Comparison of ENCODE assay signal across 17 cellular contexts in the genomic region with DNA sequence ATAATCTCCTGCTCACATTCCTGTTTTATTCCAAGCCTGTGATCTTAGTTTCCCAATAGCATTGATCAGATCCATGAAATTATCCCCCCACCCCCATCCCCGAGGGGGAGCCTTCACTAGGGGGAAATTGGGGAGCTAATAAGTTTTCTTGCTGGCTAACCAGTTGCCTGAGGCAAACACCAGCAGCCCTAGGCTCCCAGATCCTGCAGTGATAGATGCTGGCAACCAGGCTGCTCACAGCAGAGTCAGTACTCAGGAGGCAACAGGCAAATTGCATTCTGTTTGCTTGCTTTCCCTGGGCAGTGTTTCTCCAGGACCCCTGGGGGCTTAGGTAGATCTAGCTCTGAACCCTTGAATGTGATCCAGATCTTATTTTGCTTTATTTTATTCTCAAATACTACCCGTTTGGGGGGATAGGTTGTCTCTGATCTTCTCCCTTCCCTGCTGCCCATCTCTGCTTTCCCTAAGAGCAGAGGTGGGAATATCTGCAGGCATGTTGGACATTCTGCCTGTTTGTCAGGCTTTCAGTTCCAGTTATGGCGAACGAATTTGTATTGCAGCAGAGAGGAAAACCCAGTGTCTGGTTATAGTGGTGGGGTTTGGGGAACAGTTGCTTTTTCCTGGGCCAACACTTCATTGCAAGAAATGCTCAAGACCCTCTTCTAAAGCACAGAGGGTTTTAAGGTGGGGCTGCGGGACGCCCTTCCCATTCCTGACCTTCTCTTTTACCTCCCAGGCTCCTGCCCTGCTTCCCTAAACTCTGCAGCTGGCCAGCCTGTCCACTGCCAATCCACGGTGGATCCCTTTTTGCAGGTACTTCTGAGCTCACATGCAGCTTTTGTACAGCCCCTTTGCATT.
DNase-seq lines count a peak whose midpoint lies in the region; ATAC-seq and TF ChIP-seq lines count a peak whose summit lies in the region.
"Had no signal": no experiment of that assay in that cellular context is flagged by ENCODE, and none has a peak within 500 bp of the region (broad histone marks: within the 10 kb centered on the region; RNA-seq: fewer than 3 reads in every experiment).

No MANE protein-coding gene starts in this region.

- H3K9ac ChIP-seq in IMR-90 (ENCODE audit: low read depth, low read length), result no peak overlapping the region

- H2BK120ac ChIP-seq in IMR-90 (ENCODE audit: low read depth, low read length), result no peak overlapping the region

- no peaks in the 10 kb centered on the region for H3K79me1 ChIP-seq in IMR-90 (ENCODE audit: low read depth in 1 of 2, low read length in 2 of 2)

- H4K5ac ChIP-seq in IMR-90 (ENCODE audit: low read depth, low read length), result no peak overlapping the region

- H3K4me1 Mint-ChIP-seq in brain, result peaks cover 93% of the 10 kb centered on the region

- H3K27ac ChIP-seq in IMR-90 (ENCODE audit: insufficient read depth, low read length), result no peak overlapping the region
- no peak overlapping the region for H3K27ac ChIP-seq in heart left ventricle
- H3K27ac ChIP-seq in substantia nigra (ENCODE audit: low read depth, low read length, poor library complexity, severe bottlenecking), result no peak overlapping the region
- H3K27ac ChIP-seq: C4-2B, Peyer's patch, SK-N-MC had no signal

- H3K36me3 Mint-ChIP-seq in brain, result no peaks in the 10 kb centered on the region
- H3K36me3 Mint-ChIP-seq in activated naive CD4-positive, alpha-beta T cell treated with anti-CD3 and anti-CD28 coated beads, Interleukin-2, amount 50 U/mL, for 72 hours, result no peaks in the 10 kb centered on the region

- H3K56ac ChIP-seq in IMR-90 (ENCODE audit: extremely low read depth, insufficient read depth, low read length), result no peak overlapping the region

- peaks cover 4% of the 10 kb centered on the region for H3K27me3 Mint-ChIP-seq in brain

- no peak overlapping the region for H2AK9ac ChIP-seq in IMR-90 (replicated peaks; ENCODE audit: low read depth, low read length, poor library complexity)

- H3K27me3 ChIP-seq in BE2C (no peaks in the 10 kb centered on the region), IMR-90 (ENCODE audit: control insufficient read depth, insufficient read depth, low read length) (no peaks in the 10 kb centered on the region), heart left ventricle (peaks cover 0 to 18% (median under 1%) of the 10 kb centered on the region in 9 donors)
- H3K27me3 ChIP-seq: Peyer's patch had no signal

- no peaks in the 10 kb centered on the region for H4K20me1 ChIP-seq in IMR-90 (ENCODE audit: insufficient read depth, low read length)

- no peak for TF ChIP-seq RAD21 in IMR-90 (IDR thresholded peaks at IDR 0.05; ENCODE audit: low read length)

- no peak overlapping the region for H3K14ac ChIP-seq in IMR-90 (replicated peaks; ENCODE audit: low read depth, low read length)

- dilution Hi-C loops in IMR-90 (cut with HindIII; ENCODE audit: low sequenced_read_pairs, unreplicated experiment), result no loop called here

- H2AK5ac ChIP-seq in IMR-90 (ENCODE audit: low read depth, low read length), result no peak overlapping the region

- peak overlapping the region; percentile 59 to 100 (median 90) for H3K27ac Mint-ChIP-seq in brain
- no peak overlapping the region for H3K27ac Mint-ChIP-seq in activated naive CD4-positive, alpha-beta T cell treated with anti-CD3 and anti-CD28 coated beads, Interleukin-2, amount 50 U/mL, for 72 hours

- no peak overlapping the region for H3K4me3 ChIP-seq in BE2C (ENCODE audit: low read depth, low read length)
- H3K4me3 ChIP-seq in IMR-90 (ENCODE audit: insufficient read depth, low read depth, low read length), result no peak overlapping the region
- no peak overlapping the region for H3K4me3 ChIP-seq in heart left ventricle
- H3K4me3 ChIP-seq: Peyer's patch, SK-N-MC had no signal

- peaks cover 72% of the 10 kb centered on the region for H3K4me1 ChIP-seq in BE2C
- H3K4me1 ChIP-seq in IMR-90 (ENCODE audit: control insufficient read depth, insufficient read depth, low read length), result no peaks in the 10 kb centered on the region
- peaks cover 0 to 14% (median 0%) of the 10 kb centered on the region in 12 donors for H3K4me1 ChIP-seq in heart left ventricle
- H3K4me1 ChIP-seq: Peyer's patch had no signal

- no peak overlapping the region for H2BK5ac ChIP-seq in IMR-90 (ENCODE audit: low read depth, low read length, poor library complexity, severe bottlenecking)

- H3K9me3 ChIP-seq in BE2C (no peaks in the 10 kb centered on the region), IMR-90 (ENCODE audit: control insufficient read depth, insufficient read depth, low read length) (no peaks in the 10 kb centered on the region), heart left ventricle (no peaks in the 10 kb centered on the region)
- H3K9me3 ChIP-seq: Peyer's patch had no signal

- no peak overlapping the region for H4K8ac ChIP-seq in IMR-90 (ENCODE audit: low read depth in 2 of 2, low read length in 2 of 2)

- intact Hi-C loops in IMR-90 (cut with micrococcal nuclease), result no loop called here
- intact Hi-C loops in left colon (cut with DNase I, micrococcal nuclease), result no loop called here
- intact Hi-C loops in heart left ventricle (cut with DNase I), result no loop called here

- BruUV-seq in IMR-90 (replicated peaks; lab: Mats Ljungman, UMichigan), result no TSS peak

- H4K91ac ChIP-seq in IMR-90 (ENCODE audit: insufficient read depth, low read depth, low read length), result no peak overlapping the region

- no peak overlapping the region for H3K4ac ChIP-seq in IMR-90 (ENCODE audit: low read depth, low read length)

- TF ChIP-seq CTCF in BE2C (IDR thresholded peaks at IDR 0.05; ENCODE audit: low read depth, low read length) (no peak), IMR-90 (conservative IDR thresholded peaks at IDR 0.05; ENCODE audit: low read depth, low read length) (no peak), brain (conservative IDR thresholded peaks at IDR 0.05) (no peak), heart left ventricle (IDR thresholded peaks at IDR 0.05) (no peak)

- peak overlapping the region in 2 of 5 experiments; percentile 54 to 60 for H3K4me3 Mint-ChIP-seq in brain

- no peaks in the 10 kb centered on the region for H3K9me3 Mint-ChIP-seq in brain
- H3K9me3 Mint-ChIP-seq in activated naive CD4-positive, alpha-beta T cell treated with anti-CD3 and anti-CD28 coated beads, Interleukin-2, amount 50 U/mL, for 72 hours, result no peaks in the 10 kb centered on the region

- H3K36me3 ChIP-seq in BE2C (no peaks in the 10 kb centered on the region), IMR-90 (ENCODE audit: control insufficient read depth, insufficient read depth, low read length) (no peaks in the 10 kb centered on the region), heart left ventricle (no peaks in the 10 kb centered on the region)
- H3K36me3 ChIP-seq: Peyer's patch had no signal

- no peak overlapping the region for H2BK20ac ChIP-seq in IMR-90 (ENCODE audit: low read depth, low read length)

- peak overlapping the region; percentile 34 for H2AFZ ChIP-seq in IMR-90 (replicated peaks; ENCODE audit: low read length, poor library complexity)

- no peaks in the 10 kb centered on the region for H3K9me1 ChIP-seq in IMR-90 (ENCODE audit: insufficient read depth, low read length)

- ATAC-seq in IMR-90 (ENCODE audit: low read depth), result no peak
- ATAC-seq in left colon, result peak; percentile 10
- ATAC-seq in heart left ventricle, result no peak
- no peak for ATAC-seq in activated naive CD4-positive, alpha-beta T cell treated with anti-CD3 and anti-CD28 coated beads, Interleukin-2, amount 50 U/mL, for 72 hours
- ATAC-seq: Right ventricle myocardium inferior had no signal

- H3K18ac ChIP-seq in IMR-90 (ENCODE audit: low read depth, low read length), result no peak overlapping the region

- no peak overlapping the region for H2BK15ac ChIP-seq in IMR-90 (ENCODE audit: low read depth, low read length)

- DNase-seq in BE2C (peak; percentile 76), IMR-90 (no peak), left colon (no peak), heart left ventricle (no peak), substantia nigra (lab: John Stamatoyannopoulos, UW) (no peak), NCI-H2196 treated with DMSO at 0.1 percent for 48 hours (lab: John Stamatoyannopoulos, UW; ENCODE audit: unreplicated experiment) (no peak)
- DNase-seq in activated naive CD4-positive, alpha-beta T cell treated with anti-CD3 and anti-CD28 coated beads, Interleukin-2, amount 50 U/mL, for 72 hours (ENCODE audit: low spot score in 2 of 2), result no peak
- DNase-seq: DMS153, H7, NCI-H1048, NCI-H1436 treated with DMSO at 0.1 percent for 48 hours, NCI-H510A, Peyer's patch had no signal

- TF ChIP-seq POLR2A in IMR-90 (IDR thresholded peaks at IDR 0.05; ENCODE audit: low read depth, low read length), result no peak
- TF ChIP-seq POLR2A in heart left ventricle (IDR thresholded peaks at IDR 0.05), result no peak

- CTCF ChIA-PET in IMR-90 (lab: Yijun Ruan, JAX), result no interaction called here

- POLR2A ChIA-PET in IMR-90 (lab: Charles Lee; ENCODE audit: unreplicated experiment), result no interaction called here

- no peak overlapping the region for H3K4me2 ChIP-seq in IMR-90 (ENCODE audit: low read depth, low read length)

- in situ Hi-C loops in IMR-90 (cut with MboI; ENCODE audit: low sequenced_read_pairs), result no loop called here

- 14% methylated on average over 1 of the region's 7 CpGs; no CpG with 5 or more reads in 1 of the 2 experiments for WGBS in IMR-90 (ENCODE audit: extremely low coverage in 2 of 2, insufficient read length in 1 of 2), 2 experiments
- WGBS in heart left ventricle, 4 donors, result 79 to 85% (median 81%) methylated on average over 7 of the region's 7 CpGs

- no peak overlapping the region for H3K23ac ChIP-seq in IMR-90 (ENCODE audit: low read depth, low read length)

TF ChIP-seq in IMR-90, 13 proteins besides CTCF, POLR2A, EP300 and RAD21 (continues in another document):
- TF ChIP-seq ELK1 (IDR thresholded peaks at IDR 0.05; ENCODE audit: borderline replicate concordance, low read depth, low read length) (no peak), FOS (IDR thresholded peaks at IDR 0.05; ENCODE audit: low read depth, low read length) (no peak), MAZ (IDR thresholded peaks at IDR 0.05; ENCODE audit: borderline replicate concordance, low read depth, low read length) (no peak)
- TF ChIP-seq, protein P1, sequence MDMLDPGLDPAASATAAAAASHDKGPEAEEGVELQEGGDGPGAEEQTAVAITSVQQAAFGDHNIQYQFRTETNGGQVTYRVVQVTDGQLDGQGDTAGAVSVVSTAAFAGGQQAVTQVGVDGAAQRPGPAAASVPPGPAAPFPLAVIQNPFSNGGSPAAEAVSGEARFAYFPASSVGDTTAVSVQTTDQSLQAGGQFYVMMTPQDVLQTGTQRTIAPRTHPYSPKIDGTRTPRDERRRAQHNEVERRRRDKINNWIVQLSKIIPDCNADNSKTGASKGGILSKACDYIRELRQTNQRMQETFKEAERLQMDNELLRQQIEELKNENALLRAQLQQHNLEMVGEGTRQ (IDR thresholded peaks at IDR 0.05; ENCODE audit: low read depth, low read length), result no peak

Comparison
In these comparisons a context has a peak if more than half of its experiments do, and no peak if none do; other contexts are left out.
1. H3K27ac Mint-ChIP-seq: peak in brain (5 of 5); none in activated naive CD4-positive, alpha-beta T cell treated with anti-CD3 and anti-CD28 coated beads, Interleukin-2, amount 50 U/mL, for 72 hours (0 of 2).